8 cellular contexts compared by ENCODE assay signal in genomic region chr15:101277038-101277822, GRCh38. TPM values are rescaled to one million over a fixed set of nuclear protein-coding genes. Genes with fewer than 3 reads are reported as not detected.
A peak's percentile ranks its signal among the peaks of the same experiment; 100 is the strongest.
DNase-seq lines count a peak whose midpoint lies in the region; ATAC-seq, FAIRE-seq and TF ChIP-seq lines count a peak whose summit lies in the region.

Gene SELENOS, minus strand, starts transcription at chr15:101277485. Its CDS starts 68 bp downstream, at chr15:101277417.

- ATAC-seq in HG02588 (IDR thresholded peaks at IDR 0.05; ENCODE audit: unreplicated experiment): peak; percentile 90
- peak; percentile 89 to 96 (median 93) for ATAC-seq in psoas muscle

- H3K27ac ChIP-seq in left ventricle myocardium inferior (replicated peaks): peak within 1 kb of the TSS; percentile 94
- peak within 1 kb of the TSS; percentile 89 for H3K27ac ChIP-seq in psoas muscle
- peak within 1 kb of the TSS; percentile 84 for H3K27ac ChIP-seq in urinary bladder (ENCODE audit: low read depth)

- intact Hi-C loops in left ventricle myocardium inferior (cut with micrococcal nuclease): no loop called here
- intact Hi-C loops in psoas muscle (cut with DNase I): no loop called here

- H3K9me3 ChIP-seq in left ventricle myocardium inferior (replicated peaks) (no peaks in the 10 kb centered on the region), psoas muscle (no peaks in the 10 kb centered on the region)

- no peaks in the 10 kb centered on the region for H3K27me3 ChIP-seq in left ventricle myocardium inferior (ENCODE audit: low read depth)
- H3K27me3 ChIP-seq in psoas muscle (ENCODE audit: insufficient read depth in 3 of 3, low read length in 2 of 3): no peaks in the 10 kb centered on the region

- no peak for TF ChIP-seq CTCF in left ventricle myocardium inferior (IDR thresholded peaks at IDR 0.05; ENCODE audit: borderline replicate concordance)
- TF ChIP-seq CTCF in psoas muscle (IDR thresholded peaks at IDR 0.05): no peak

- H3K4me3 ChIP-seq in left ventricle myocardium inferior: peak within 1 kb of the TSS; percentile 90
- peak within 1 kb of the TSS; percentile 72 for H3K4me3 ChIP-seq in psoas muscle
- H3K4me3 ChIP-seq in urinary bladder (ENCODE audit: low read depth, low read length): peak within 1 kb of the TSS; percentile 87

- FAIRE-seq in GM12892 (lab: Jason Lieb, UNC): peak; percentile 99

- H3K4me1 ChIP-seq in left ventricle myocardium inferior: peaks cover 54% of the 10 kb centered on the region
- H3K4me1 ChIP-seq in psoas muscle: peaks cover 43% of the 10 kb centered on the region
- no peaks in the 10 kb centered on the region for H3K4me1 ChIP-seq in urinary bladder (ENCODE audit: insufficient read depth)

- peaks cover 63% of the 10 kb centered on the region for H3K36me3 ChIP-seq in left ventricle myocardium inferior
- peaks cover 13 to 70% of the 10 kb centered on the region in 2 donors for H3K36me3 ChIP-seq in psoas muscle (ENCODE audit: insufficient read depth in 1 of 2, low read depth in 1 of 2)
- H3K36me3 ChIP-seq in urinary bladder (ENCODE audit: insufficient read depth): peaks cover 4% of the 10 kb centered on the region

- 0 to 1% (median 0%) methylated on average over 74 to 91 of the region's 91 CpGs for WGBS in psoas muscle, 3 donors
- under 1% methylated on average over 91 of the region's 91 CpGs for WGBS in urinary bladder

- DNase-seq in GM12892 (ENCODE audit: insufficient read length) (peak; percentile 85), NCI-H1092 (lab: John Stamatoyannopoulos, UW) (peak; percentile 71), T-helper 2 cell (peak; percentile 80 to 91 (median 84)), amygdala (lab: John Stamatoyannopoulos, UW) (peak in 55 of 56 donors; percentile 26 to 90 (median 71)), left ventricle myocardium inferior (peak; percentile 94), psoas muscle (peak; percentile 95 to 96)

- TF ChIP-seq POLR2A in GM12892 (IDR thresholded peaks at IDR 0.05; ENCODE audit: low read depth, low read length): peak; percentile 53; the same call in 1 of the 2 replicates

RNA-seq across cellular contexts. Expression of gene SELENOS, which starts in this region (rescaled TPM):
- polyA plus RNA-seq in GM12892 (2012; ENCODE audit: missing spikeins): 30.5 TPM
- 50.6 TPM for total RNA-seq in left ventricle myocardium inferior
- total RNA-seq in psoas muscle: 10 to 100 TPM; 25.7 to 98.9 (median 50.4) TPM
- polyA plus RNA-seq in psoas muscle: 100 to 1,000 TPM; 137 to 201 (median 156) TPM
- total RNA-seq in urinary bladder: 40.7 TPM
- 87.5 TPM for polyA plus RNA-seq in urinary bladder

Comparison
In these comparisons a context has a peak if more than half of its experiments do, and no peak if none do; other contexts are left out.
1. Peak in every context shown above with its lines: DNase-seq, ATAC-seq, H3K4me3 ChIP-seq and H3K27ac ChIP-seq.